11 cellular contexts compared by ENCODE assay signal in genomic region chr10:50993817-50994251, GRCh38.
A peak's percentile ranks its signal among the peaks of the same experiment; 100 is the strongest.
DNase-seq lines count a peak whose midpoint lies in the region; ATAC-seq, FAIRE-seq and TF ChIP-seq lines count a peak whose summit lies in the region.
"Had no signal": no experiment of that assay in that cellular context is flagged by ENCODE, and none has a peak within 500 bp of the region (broad histone marks: within the 10 kb centered on the region; RNA-seq: fewer than 3 reads in every experiment).

No MANE protein-coding gene starts in this region.

- H3K9me3 Mint-ChIP-seq in neural crest cell: no peaks in the 10 kb centered on the region

- TF ChIP-seq CTCF in fibroblast of villous mesenchyme (IDR thresholded peaks at IDR 0.05; ENCODE audit: insufficient read depth, low read depth, low read length): no peak
- TF ChIP-seq CTCF in neural crest cell (conservative IDR thresholded peaks at IDR 0.05): no peak

- H3K36me3 ChIP-seq in ACC112 (ENCODE audit: insufficient read depth, low read length): no peaks in the 10 kb centered on the region
- H3K36me3 ChIP-seq: BLaER1 had no signal

- H3K27me3 ChIP-seq in ACC112 (ENCODE audit: insufficient read depth, low read length): no peaks in the 10 kb centered on the region

- H3K27ac ChIP-seq in ACC112 (ENCODE audit: low read depth, low read length): peak overlapping the region; percentile 59
- H3K27ac ChIP-seq: BLaER1, HL-60 had no signal

- H2AFZ ChIP-seq in ACC112 (ENCODE audit: low read length, unreplicated experiment): peak overlapping the region; percentile 85

- FAIRE-seq in GM12892 (lab: Jason Lieb, UNC): no peak

- H3K36me3 Mint-ChIP-seq in neural crest cell (ENCODE audit: low read depth): no peaks in the 10 kb centered on the region

- ATAC-seq in HG03139 (IDR thresholded peaks at IDR 0.05; ENCODE audit: unreplicated experiment) (no peak), GM21515 (IDR thresholded peaks at IDR 0.05; ENCODE audit: unreplicated experiment) (no peak), HG02938 (IDR thresholded peaks at IDR 0.05; ENCODE audit: unreplicated experiment) (no peak)

- peaks cover 48% of the 10 kb centered on the region for H3K27me3 Mint-ChIP-seq in neural crest cell (ENCODE audit: low read depth)

- H3K4me1 Mint-ChIP-seq in neural crest cell: peaks cover 19% of the 10 kb centered on the region

- peak overlapping the region; percentile 86 for H3K4me3 ChIP-seq in ACC112 (ENCODE audit: low read depth, low read length)
- peak overlapping the region; percentile 86 for H3K4me3 ChIP-seq in fibroblast of villous mesenchyme (ENCODE audit: low read depth, low read length)
- H3K4me3 ChIP-seq: BLaER1 had no signal

- H3K79me2 ChIP-seq in ACC112 (ENCODE audit: control insufficient read depth, insufficient read depth, low read length, unreplicated experiment): no peaks in the 10 kb centered on the region

- no peak overlapping the region for H3K27ac Mint-ChIP-seq in neural crest cell (ENCODE audit: unreplicated experiment)

- peak; percentile 69 for DNase-seq in NCI-H226
- DNase-seq in fibroblast of villous mesenchyme (ENCODE audit: low read depth): peak; percentile 91
- DNase-seq in neural crest cell (ENCODE audit: low read depth, low spot score): no peak
- DNase-seq in GM12892 (ENCODE audit: insufficient read length): no peak
- DNase-seq: cortex of kidney had no signal

- TF ChIP-seq POLR2A in GM12892 (IDR thresholded peaks at IDR 0.05; ENCODE audit: low read depth, low read length): no peak

- H3K4me3 Mint-ChIP-seq in neural crest cell: peak overlapping the region; percentile 21

- peaks cover 27% of the 10 kb centered on the region for H3K4me1 ChIP-seq in ACC112 (ENCODE audit: control insufficient read depth, insufficient read depth, low read length, unreplicated experiment)

Comparison
In these comparisons a context has a peak if more than half of its experiments do, and no peak if none do; other contexts are left out.
1. DNase-seq: peak in NCI-H226 (single experiment) and fibroblast of villous mesenchyme (single experiment); none in neural crest cell (single experiment) and GM12892 (single experiment).